In genomic region chr15:43527802-43528541, GRCh38 we compare ENCODE assay signal across 27 cellular contexts.
"Had no signal": no experiment of that assay in that cellular context is flagged by ENCODE, and none has a peak within 500 bp of the region (broad histone marks: within the 10 kb centered on the region; RNA-seq: fewer than 3 reads in every experiment).

No MANE protein-coding gene starts in this region.

- H3K27me3 ChIP-seq: body of pancreas, SJCRH30 had no signal

- DNase-seq: activated CD4-positive, alpha-beta T cell treated with anti-CD3 and anti-CD28 coated beads for 4 hours; activated CD8-positive, alpha-beta memory T cell treated with anti-CD3 and anti-CD28 coated beads, Interleukin-2, amount 50 U/mL, for 4 hours; activated CD8-positive, alpha-beta T cell treated with anti-CD3 and anti-CD28 coated beads for 36 hours; activated gamma-delta T cell treated with Interleukin-2 at 50 U/mL for 16 hours; activated naive CD4-positive, alpha-beta T cell treated with anti-CD3 and anti-CD28 coated beads, Interleukin-2, amount 10 ng/mL, durations not matched to agents 7 days and 5 days; activated T-cell treated with anti-CD3 and anti-CD28 coated beads, Interleukin-2, amount 50 U/mL, for 72 hours; aorta; body of pancreas; central memory CD4-positive, alpha-beta T cell; MM.1S; NCI-H1105; NCI-H1436; NCI-H1694 treated with DMSO at 0.1 percent for 48 hours; NCI-H2081 treated with DMSO at 0.1 percent for 48 hours; NCI-H446; NCI-H524 treated with DMSO at 0.1 percent for 48 hours; NCI-H82; OCI-M1; Right ventricle myocardium superior; RPMI8226; SJCRH30; SK-N-SH; T-helper 1 cell; WERI-Rb-1 had no signal

- H3K4me3 Mint-ChIP-seq: activated CD8-positive, alpha-beta T cell treated with anti-CD3 and anti-CD28 coated beads for 36 hours; activated naive CD4-positive, alpha-beta T cell treated with anti-CD3 and anti-CD28 coated beads, Interleukin-2, amount 10 ng/mL, durations not matched to agents 7 days and 5 days; activated T-cell treated with anti-CD3 and anti-CD28 coated beads, Interleukin-2, amount 50 U/mL, for 72 hours had no signal

- H3K27me3 Mint-ChIP-seq: activated CD8-positive, alpha-beta T cell treated with anti-CD3 and anti-CD28 coated beads for 36 hours; activated naive CD4-positive, alpha-beta T cell treated with anti-CD3 and anti-CD28 coated beads, Interleukin-2, amount 10 ng/mL, durations not matched to agents 7 days and 5 days had no signal

- ATAC-seq: activated CD4-positive, CD25-positive, alpha-beta regulatory T cell treated with anti-CD3 and anti-CD28 coated beads, Interleukin-2, amount 50 U/mL, for 24 hours; activated CD8-positive, alpha-beta T cell treated with anti-CD3 and anti-CD28 coated beads for 36 hours; activated T-cell treated with anti-CD3 and anti-CD28 coated beads, Interleukin-2, amount 50 U/mL, for 72 hours; body of pancreas; Panc1 had no signal

- H3K9me3 Mint-ChIP-seq: activated CD8-positive, alpha-beta T cell treated with anti-CD3 and anti-CD28 coated beads for 36 hours; activated naive CD4-positive, alpha-beta T cell treated with anti-CD3 and anti-CD28 coated beads, Interleukin-2, amount 10 ng/mL, durations not matched to agents 7 days and 5 days; activated T-cell treated with anti-CD3 and anti-CD28 coated beads, Interleukin-2, amount 50 U/mL, for 72 hours; activated T-helper 2 cell treated with anti-CD3 and anti-CD28 coated beads, Interferon-gamma antibody, Interleukin-2, Interleukin-4, amounts not matched to agents 10 μg/mL and 5 μg/mL and 100 μg/mL, durations not matched to agents 14 hours and 24 hours and 36 hours had no signal

- H3K27ac Mint-ChIP-seq: activated CD8-positive, alpha-beta T cell treated with anti-CD3 and anti-CD28 coated beads for 36 hours; activated naive CD4-positive, alpha-beta T cell treated with anti-CD3 and anti-CD28 coated beads, Interleukin-2, amount 10 ng/mL, durations not matched to agents 7 days and 5 days; activated T-cell treated with anti-CD3 and anti-CD28 coated beads, Interleukin-2, amount 50 U/mL, for 72 hours; activated T-helper 2 cell treated with anti-CD3 and anti-CD28 coated beads, Interferon-gamma antibody, Interleukin-2, Interleukin-4, amounts not matched to agents 10 μg/mL and 5 μg/mL and 100 μg/mL, durations not matched to agents 14 hours and 24 hours and 36 hours had no signal

- H3K9me3 ChIP-seq: body of pancreas, SJCRH30, SK-N-SH had no signal

- H3K27ac ChIP-seq: body of pancreas, SJCRH30, WERI-Rb-1 had no signal

- H3K4me2 ChIP-seq: SK-N-SH had no signal

- H3K9ac ChIP-seq: SK-N-SH had no signal

- H3K4me3 ChIP-seq: body of pancreas, SJCRH30 had no signal

- H3K4me1 ChIP-seq: body of pancreas, SJCRH30 had no signal
